29 cellular contexts compared by ENCODE assay signal in the genomic region with DNA sequence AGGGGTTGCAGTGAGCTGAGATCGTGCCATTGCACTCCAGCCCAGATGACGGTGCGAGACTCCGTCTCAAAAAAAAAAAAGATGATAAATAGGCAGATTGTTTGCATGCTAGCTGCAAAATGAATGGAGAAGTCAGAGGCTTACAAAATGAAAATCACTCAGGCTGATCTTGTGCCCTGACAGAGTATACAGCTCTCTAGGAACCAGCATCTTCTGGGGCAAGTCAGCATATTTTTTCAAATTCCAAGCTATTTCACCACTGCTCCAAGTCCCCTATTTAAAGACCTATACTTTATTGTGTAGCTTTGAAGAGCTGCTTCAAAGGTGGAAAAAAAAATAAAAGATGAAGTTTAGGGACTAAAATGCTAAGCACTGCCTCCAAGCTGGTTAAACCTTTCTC.
"Had no signal": no experiment of that assay in that cellular context is flagged by ENCODE, and none has a peak within 500 bp of the region (broad histone marks: within the 10 kb centered on the region; RNA-seq: fewer than 3 reads in every experiment).

No MANE protein-coding gene starts in this region.

- H3K27me3 ChIP-seq: adrenal gland, ascending aorta, breast epithelium, esophagus squamous epithelium had no signal

- H3K4me1 ChIP-seq: breast epithelium had no signal

- H3K27ac ChIP-seq: adrenal gland, ascending aorta, breast epithelium, epithelial cell of prostate, esophagus squamous epithelium had no signal

- H3K4me3 ChIP-seq: adrenal gland, ascending aorta, breast epithelium, esophagus squamous epithelium had no signal

- ATAC-seq: activated CD4-positive, alpha-beta T cell treated with anti-CD3 and anti-CD28 coated beads for 36 hours; activated CD8-positive, alpha-beta memory T cell treated with anti-CD3 and anti-CD28 coated beads, Interleukin-2, amount 10 ng/mL, durations not matched to agents 7 days and 5 days; activated CD8-positive, alpha-beta T cell treated with anti-CD3 and anti-CD28 coated beads, Interleukin-2, amount 10 ng/mL, durations not matched to agents 7 days and 5 days; activated naive CD8-positive, alpha-beta T cell treated with anti-CD3 and anti-CD28 coated beads, Interleukin-2, amount 50 U/mL, for 24 hours; T-helper 17 cell had no signal

- DNase-seq: activated CD4-positive, alpha-beta memory T cell treated with anti-CD3 and anti-CD28 coated beads for 36 hours; activated CD4-positive, alpha-beta T cell treated with anti-CD3 and anti-CD28 coated beads for 36 hours; activated CD4-positive, alpha-beta T cell treated with anti-CD3 and anti-CD28 coated beads, Interleukin-2, amount 10 ng/mL, durations not matched to agents 24 days and 14 days; activated CD4-positive, CD25-positive, alpha-beta regulatory T cell; activated CD4-positive, CD25-positive, alpha-beta regulatory T cell treated with anti-CD3 and anti-CD28 coated beads, Interleukin-2, amount 50 U/mL, for 72 hours; activated CD8-positive, alpha-beta memory T cell treated with anti-CD3 and anti-CD28 coated beads, Interleukin-2, amount 10 ng/mL, durations not matched to agents 7 days and 5 days; activated CD8-positive, alpha-beta memory T cell treated with anti-CD3 and anti-CD28 coated beads, Interleukin-2, amount 50 U/mL, for 4 hours; activated CD8-positive, alpha-beta T cell treated with anti-CD3 and anti-CD28 coated beads, Interleukin-2, amount 10 ng/mL, durations not matched to agents 7 days and 5 days; activated effector memory CD4-positive, alpha-beta T cell treated with anti-CD3 and anti-CD28 coated beads, Interleukin-2, amount 50 U/mL, for 16 hours; activated naive CD4-positive, alpha-beta T cell treated with anti-CD3 and anti-CD28 coated beads for 36 hours; activated naive CD8-positive, alpha-beta T cell treated with anti-CD3 and anti-CD28 coated beads for 36 hours; activated naive CD8-positive, alpha-beta T cell treated with anti-CD3 and anti-CD28 coated beads, Interleukin-2, amount 50 U/mL, for 24 hours; activated T-cell treated with anti-CD3 and anti-CD28 coated beads, Interleukin-2, amount 50 U/mL, for 1 hour; activated T-cell treated with anti-CD3 and anti-CD28 coated beads, Interleukin-2, amount 50 U/mL, for 48 hours; adrenal gland; cortex of kidney; dermis blood vessel endothelial cell; effector CD8-positive, alpha-beta T cell; esophagus squamous epithelium; foreskin melanocyte; T-helper 1 cell; T-helper 17 cell; T1000 had no signal

- FAIRE-seq: colon, endometrium, endothelial cell of umbilical vein had no signal

- H3K9me3 ChIP-seq: adrenal gland, ascending aorta, breast epithelium, esophagus squamous epithelium had no signal

- H3K36me3 ChIP-seq: adrenal gland, breast epithelium had no signal
